8 cellular contexts compared by ENCODE assay signal in genomic region chr10:63464402-63465292, GRCh38. TPM values are rescaled to one million over a fixed set of nuclear protein-coding genes. Genes with fewer than 3 reads are reported as not detected.
DNase-seq lines count a peak whose midpoint lies in the region; ATAC-seq and TF ChIP-seq lines count a peak whose summit lies in the region.

No MANE protein-coding gene starts in this region.

- H3K27ac ChIP-seq in VCaP, result peak overlapping the region; percentile 94
- peak overlapping the region; percentile 97 for H3K27ac ChIP-seq in neuronal stem cell (replicated peaks; ENCODE audit: low read length)

- no peak overlapping the region for H4K8ac ChIP-seq in neuronal stem cell (ENCODE audit: low read depth, low read length)

- H2AK5ac ChIP-seq in neuronal stem cell (ENCODE audit: low read depth, low read length), result no peak overlapping the region

- H3K4me3 ChIP-seq in fibroblast of mammary gland (ENCODE audit: control insufficient read depth, low read depth, low read length), result peak overlapping the region; percentile 78
- H3K4me3 ChIP-seq in neuronal stem cell (ENCODE audit: low read length in 2 of 2), result peak overlapping the region; percentile 98 to 100

- peak overlapping the region; percentile 100 for H3K18ac ChIP-seq in neuronal stem cell (ENCODE audit: low read length)

- DNase-seq in G401 (ENCODE audit: low spot score), result peak; percentile 71
- DNase-seq in HS-5 (ENCODE audit: low read depth), result peak; percentile 29
- peak; percentile 23 for DNase-seq in fibroblast of mammary gland (ENCODE audit: low read depth)
- no peak for DNase-seq in neuronal stem cell (ENCODE audit: low spot score)
- DNase-seq in stimulated activated CD4-positive, alpha-beta T cell treated with anti-CD3 and anti-CD28 coated beads, Interleukin-1b, Interleukin-23, amount 100 ng/mL, for 48 hours, result no peak
- DNase-seq in epidermal melanocyte (ENCODE audit: insufficient read length, low spot score), result no peak

- peak overlapping the region; percentile 100 for H3K9ac ChIP-seq in neuronal stem cell (ENCODE audit: low read depth, low read length, poor library complexity)

- no peaks in the 10 kb centered on the region for H3K36me3 ChIP-seq in neuronal stem cell (replicated peaks in 1 of 2; ENCODE audit: control insufficient read depth in 2 of 2, insufficient read depth in 2 of 2, low read length in 2 of 2)

- H3K23ac ChIP-seq in neuronal stem cell (ENCODE audit: low read depth, low read length, poor library complexity), result peak overlapping the region; percentile 99

- no peaks in the 10 kb centered on the region for H3K27me3 ChIP-seq in neuronal stem cell (ENCODE audit: control insufficient read depth in 3 of 3, insufficient read depth in 3 of 3, low read depth in 1 of 3, low read length in 3 of 3)

- H2BK5ac ChIP-seq in neuronal stem cell (ENCODE audit: low read length), result peak overlapping the region; percentile 97

- no CpG with 5 or more reads among the region's 35 CpGs for WGBS in neuronal stem cell (ENCODE audit: extremely low coverage in 2 of 2, insufficient read length in 2 of 2, insufficient replicate concordance in 1 of 2), 2 donors

- peaks cover 0 to 8% of the 10 kb centered on the region in 2 donors for H3K9me3 ChIP-seq in neuronal stem cell (replicated peaks in 1 of 2; ENCODE audit: control insufficient read depth in 2 of 2, insufficient read depth in 1 of 2, low read depth in 1 of 2, low read length in 2 of 2)

- H3K14ac ChIP-seq in neuronal stem cell (ENCODE audit: low read length), result no peak overlapping the region

- peak overlapping the region; percentile 80 for H3K4me2 ChIP-seq in neuronal stem cell (ENCODE audit: insufficient read depth, low read length, poor library complexity, severe bottlenecking)

- H3K4ac ChIP-seq in neuronal stem cell (ENCODE audit: low read length), result peak overlapping the region; percentile 66

- in situ Hi-C loops in G401 (cut with HindIII; ENCODE audit: low sequenced_read_pairs), result no loop called here

- ATAC-seq in GM21423 (IDR thresholded peaks at IDR 0.05; ENCODE audit: unreplicated experiment), result peak; percentile 48

- peak overlapping the region; percentile 94 for H2AFZ ChIP-seq in neuronal stem cell (ENCODE audit: low read length)

- H2BK15ac ChIP-seq in neuronal stem cell (ENCODE audit: low read length), result no peak overlapping the region

- TF ChIP-seq CTCF in VCaP (conservative IDR thresholded peaks at IDR 0.05), result no peak
- TF ChIP-seq CTCF in fibroblast of mammary gland (conservative IDR thresholded peaks at IDR 0.05; ENCODE audit: control insufficient read depth, insufficient read depth, low read depth, low read length), result no peak

- H2BK12ac ChIP-seq in neuronal stem cell (ENCODE audit: low read length), result no peak overlapping the region

- H2BK120ac ChIP-seq in neuronal stem cell (ENCODE audit: low read depth, low read length), result peak overlapping the region; percentile 98

- no peak overlapping the region for H4K91ac ChIP-seq in neuronal stem cell (ENCODE audit: low read depth, low read length, poor library complexity)

- H3K79me1 ChIP-seq in neuronal stem cell (ENCODE audit: low read depth, low read length), result peaks cover 5% of the 10 kb centered on the region

- peaks cover 2 to 8% of the 10 kb centered on the region in 2 donors for H3K4me1 ChIP-seq in neuronal stem cell (ENCODE audit: control insufficient read depth in 2 of 2, insufficient read depth in 1 of 2, low read depth in 1 of 2, low read length in 2 of 2)

RNA-seq across cellular contexts. Expression of gene JMJD1C, which starts 1.1 kb away (rescaled TPM):
- 29.1 and 33.7 TPM in 2 replicates for total RNA-seq in G401 (2014; rRNA removed; shearing (Covaris generic))
- 26.1 TPM for polyA plus RNA-seq in neuronal stem cell (2013, experiment 1 of 2)
- 28.4 TPM for polyA plus RNA-seq in neuronal stem cell (2013, experiment 2 of 2)

RNA-seq across cellular contexts. Expression of gene REEP3, which starts 56.6 kb away (rescaled TPM):
- total RNA-seq in G401 (2014; rRNA removed; shearing (Covaris generic)), result 18.6 and 21.7 TPM in 2 replicates
- 23.3 TPM for polyA plus RNA-seq in neuronal stem cell (2013, experiment 1 of 2)
- polyA plus RNA-seq in neuronal stem cell (2013, experiment 2 of 2), result 24.1 TPM

Comparison
In these comparisons a context has a peak if more than half of its experiments do, and no peak if none do; other contexts are left out.
1. DNase-seq: peak in G401 (single experiment), HS-5 (single experiment) and fibroblast of mammary gland (single experiment); none in neuronal stem cell (single experiment), stimulated activated CD4-positive, alpha-beta T cell treated with anti-CD3 and anti-CD28 coated beads, Interleukin-1b, Interleukin-23, amount 100 ng/mL, for 48 hours (single experiment) and epidermal melanocyte (single experiment).